22 cellular contexts compared by ENCODE assay signal in the genomic region with DNA sequence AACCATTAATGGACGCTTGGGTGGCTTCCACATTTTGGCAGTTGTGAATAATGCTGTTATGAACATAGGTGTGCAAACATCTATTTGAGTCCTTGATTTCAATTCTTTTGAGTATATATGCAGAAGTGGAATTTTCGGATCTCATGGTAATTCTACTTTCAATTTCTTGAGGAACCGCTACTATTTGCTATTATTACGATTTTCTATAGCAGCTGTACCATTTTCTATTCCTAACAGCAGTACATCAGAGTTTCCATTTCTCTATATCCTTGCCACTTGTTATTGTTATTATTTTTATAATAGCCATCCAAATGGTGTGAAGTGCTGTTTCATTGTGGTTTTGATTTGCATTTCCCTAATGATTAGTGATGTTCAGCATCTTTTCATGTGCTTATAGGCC.
"Had no signal": no experiment of that assay in that cellular context is flagged by ENCODE, and none has a peak within 500 bp of the region (broad histone marks: within the 10 kb centered on the region; RNA-seq: fewer than 3 reads in every experiment).

No MANE protein-coding gene starts in this region.

- H3K27ac Mint-ChIP-seq: memory B cell; natural killer cell; stimulated activated effector memory CD8-positive, alpha-beta T cell treated with anti-CD3 and anti-CD28 coated beads, Interleukin-12 subunit alpha, Interleukin-12 subunit beta, amount 100 ng/mL, for 72 hours; type B pancreatic cell had no signal

- FAIRE-seq: kidney had no signal

- H3K27me3 Mint-ChIP-seq: type B pancreatic cell had no signal

- DNase-seq: dorsolateral prefrontal cortex; effector CD4-positive, alpha-beta T cell; gastrocnemius medialis; head of caudate nucleus; kidney; natural killer cell; occipital lobe; ovary; posterior cingulate gyrus; psoas muscle; right cardiac atrium; sigmoid colon; stimulated activated CD4-positive, alpha-beta T cell treated with anti-CD3 and anti-CD28 coated beads, Interleukin-2, amount 100 ng/mL, for 24 hours; stimulated activated CD4-positive, alpha-beta T cell treated with anti-CD3 and anti-CD28 coated beads, Interleukin-4, amount 100 ng/mL, for 24 hours; stimulated activated naive CD4-positive, alpha-beta T cell treated with Interleukin-2 at 50 U/mL for 16 hours; stomach; tibial artery had no signal

- H3K4me1 ChIP-seq: gastrocnemius medialis, psoas muscle, sigmoid colon, stomach, tibial artery had no signal

- H3K9me3 ChIP-seq: gastrocnemius medialis, ovary had no signal

- H3K36me3 ChIP-seq: gastrocnemius medialis, ovary, sigmoid colon, stomach, tibial artery had no signal

- H3K36me3 Mint-ChIP-seq: natural killer cell had no signal

- ATAC-seq: gastrocnemius medialis; left lobe of liver; natural killer cell; psoas muscle; right cardiac atrium; stimulated activated effector memory CD8-positive, alpha-beta T cell treated with anti-CD3 and anti-CD28 coated beads, Interleukin-12 subunit alpha, Interleukin-12 subunit beta, amount 100 ng/mL, for 72 hours had no signal

- H3K4me1 Mint-ChIP-seq: natural killer cell; stimulated activated effector memory CD8-positive, alpha-beta T cell treated with anti-CD3 and anti-CD28 coated beads, Interleukin-12 subunit alpha, Interleukin-12 subunit beta, amount 100 ng/mL, for 72 hours had no signal

- H3K27me3 ChIP-seq: dorsolateral prefrontal cortex, gastrocnemius medialis, ovary, sigmoid colon, stomach, tibial artery had no signal

- H3K4me3 ChIP-seq: dorsolateral prefrontal cortex, gastrocnemius medialis, lung, ovary, psoas muscle, sigmoid colon, stomach, tibial artery had no signal

- H3K4me3 Mint-ChIP-seq: memory B cell; natural killer cell; stimulated activated effector memory CD8-positive, alpha-beta T cell treated with anti-CD3 and anti-CD28 coated beads, Interleukin-12 subunit alpha, Interleukin-12 subunit beta, amount 100 ng/mL, for 72 hours; type B pancreatic cell had no signal

- H3K27ac ChIP-seq: dorsolateral prefrontal cortex, gastrocnemius medialis, ovary, psoas muscle, sigmoid colon, stomach, tibial artery had no signal

- H3K9me3 Mint-ChIP-seq: memory B cell; natural killer cell; stimulated activated effector memory CD8-positive, alpha-beta T cell treated with anti-CD3 and anti-CD28 coated beads, Interleukin-12 subunit alpha, Interleukin-12 subunit beta, amount 100 ng/mL, for 72 hours; type B pancreatic cell had no signal
